12 cellular contexts compared by ENCODE assay signal in the genomic region with DNA sequence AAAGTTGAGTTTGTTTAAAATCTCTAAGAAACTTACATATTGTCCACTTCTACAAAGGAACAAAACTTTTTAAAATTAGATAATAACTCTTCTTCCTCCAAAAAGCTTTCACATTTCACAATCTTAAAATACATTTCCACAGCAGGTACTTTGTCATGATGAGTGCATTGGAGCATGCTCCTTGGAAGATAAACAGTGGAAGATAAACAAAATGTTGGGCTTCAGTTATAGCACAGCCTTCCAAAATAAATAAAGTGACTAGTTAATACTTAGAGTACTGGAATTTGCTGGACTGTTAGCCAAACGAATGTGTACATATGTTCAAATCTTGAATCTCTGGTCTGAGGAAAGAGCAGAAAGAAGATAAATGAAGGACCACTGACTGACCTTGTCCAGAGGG. TPM values are rescaled to one million over a fixed set of nuclear protein-coding genes. Genes with fewer than 3 reads are reported as not detected.
A peak's percentile ranks its signal among the peaks of the same experiment; 100 is the strongest.
DNase-seq lines count a peak whose midpoint lies in the region; ATAC-seq, FAIRE-seq and TF ChIP-seq lines count a peak whose summit lies in the region.
"Had no signal": no experiment of that assay in that cellular context is flagged by ENCODE, and none has a peak within 500 bp of the region (broad histone marks: within the 10 kb centered on the region; RNA-seq: fewer than 3 reads in every experiment).

No MANE protein-coding gene starts in this region.

- H3K4me1 ChIP-seq in astrocyte (ENCODE audit: insufficient read depth, low read length), result peaks cover 12% of the 10 kb centered on the region
- H3K4me1 ChIP-seq in heart left ventricle, result peaks cover 0 to 14% (median 0%) of the 10 kb centered on the region in 12 donors
- H3K4me1 ChIP-seq: Caco-2 had no signal

- H3K9me3 Mint-ChIP-seq in astrocyte (ENCODE audit: unreplicated experiment), result no peaks in the 10 kb centered on the region

- H3K4me3 ChIP-seq in astrocyte (ENCODE audit: insufficient read depth, low read depth, low read length) (no peak overlapping the region), heart left ventricle (no peak overlapping the region)
- H3K4me3 ChIP-seq: MG63 had no signal

- H3K27ac ChIP-seq in astrocyte (ENCODE audit: low read depth, low read length), result no peak overlapping the region
- peak overlapping the region in 5 of 12 donors; percentile 20 to 60 (median 40) for H3K27ac ChIP-seq in heart left ventricle

- H3K36me3 Mint-ChIP-seq in astrocyte (ENCODE audit: low read depth, unreplicated experiment), result no peaks in the 10 kb centered on the region

- no peaks in the 10 kb centered on the region for H4K20me1 ChIP-seq in astrocyte (ENCODE audit: insufficient read depth, low read length)

- H3K4me3 Mint-ChIP-seq in astrocyte (ENCODE audit: unreplicated experiment), result no peak overlapping the region

- H3K27me3 ChIP-seq in astrocyte (ENCODE audit: insufficient read depth, low read length), result no peaks in the 10 kb centered on the region
- no peaks in the 10 kb centered on the region for H3K27me3 ChIP-seq in heart left ventricle
- H3K27me3 ChIP-seq: MG63 had no signal

- ATAC-seq in heart left ventricle (peak; percentile 37 to 83 (median 70)), sciatic nerve (peak; percentile 89), GM18870 (IDR thresholded peaks at IDR 0.05; ENCODE audit: unreplicated experiment) (no peak)

- H3K4me2 ChIP-seq in astrocyte (ENCODE audit: low read length), result no peak overlapping the region

- peak; percentile 29 for DNase-seq in GM04503 (ENCODE audit: low read depth)
- DNase-seq in astrocyte (ENCODE audit: low read depth), result peak; percentile 85
- no peak for DNase-seq in heart left ventricle
- DNase-seq in sciatic nerve (ENCODE audit: low spot score), result no peak
- no peak for DNase-seq in NCI-H2171 (lab: John Stamatoyannopoulos, UW)
- no peak for DNase-seq in T-helper 1 cell
- no peak for DNase-seq in activated naive CD4-positive, alpha-beta T cell treated with Interleukin-2 at 50 U/mL for 16 hours
- DNase-seq: activated CD4-positive, alpha-beta T cell treated with anti-CD3 and anti-CD28 coated beads, Interleukin-2, amount 50 U/mL, for 48 hours; Caco-2; hippocampal formation; MG63 had no signal

- H3K9ac ChIP-seq in astrocyte (ENCODE audit: low read length), result no peak overlapping the region

- intact Hi-C loops in heart left ventricle (cut with DNase I), result no loop called here
- intact Hi-C loops in sciatic nerve (cut with DNase I), result no loop called here

- FAIRE-seq in astrocyte (lab: Jason Lieb, UNC), result no peak

- no peaks in the 10 kb centered on the region for H3K36me3 ChIP-seq in astrocyte (ENCODE audit: insufficient read depth, low read length)
- H3K36me3 ChIP-seq in heart left ventricle, result no peaks in the 10 kb centered on the region
- H3K36me3 ChIP-seq: MG63 had no signal

- WGBS in heart left ventricle, 4 donors, result 15 to 41% (median 25%) methylated on average over 1 of the region's 1 CpG

- no peak overlapping the region for H3K27ac Mint-ChIP-seq in astrocyte (ENCODE audit: unreplicated experiment)

- no peak overlapping the region for H2AFZ ChIP-seq in astrocyte (ENCODE audit: low read depth, low read length)

- TF ChIP-seq POLR2A in heart left ventricle (IDR thresholded peaks at IDR 0.05), result no peak

- H3K9me3 ChIP-seq in astrocyte (ENCODE audit: insufficient read depth, low read depth, low read length) (no peaks in the 10 kb centered on the region), heart left ventricle (no peaks in the 10 kb centered on the region)
- H3K9me3 ChIP-seq: Caco-2, MG63 had no signal

- TF ChIP-seq CTCF in astrocyte (IDR thresholded peaks at IDR 0.05; ENCODE audit: insufficient read depth, low read depth, low read length) (no peak), heart left ventricle (IDR thresholded peaks at IDR 0.05) (no peak)

- H3K4me1 Mint-ChIP-seq in astrocyte (ENCODE audit: low read depth, unreplicated experiment), result no peaks in the 10 kb centered on the region

- H3K79me2 ChIP-seq in astrocyte (ENCODE audit: insufficient read depth, low read length), result no peaks in the 10 kb centered on the region

- H3K27me3 Mint-ChIP-seq in astrocyte (ENCODE audit: low read depth, unreplicated experiment), result no peaks in the 10 kb centered on the region

RNA-seq across cellular contexts. Expression of a gene that starts 54.9 kb away (rescaled TPM):
- total RNA-seq in astrocyte (2.2 and 3.6 TPM in 2 replicates), heart left ventricle (10 to 100 TPM in 5 of 9 donors, 1 to 10 TPM in 4; 3.8 to 20.6 (median 10.0) TPM), sciatic nerve (55.8 TPM)
- 1 to 10 TPM; 1.6 to 2.2 TPM for polyA plus RNA-seq in heart left ventricle

Comparison
In these comparisons a context has a peak if more than half of its experiments do, and no peak if none do; other contexts are left out.
1. DNase-seq: peak in GM04503 (single experiment) and astrocyte (single experiment); none in heart left ventricle (0 of 5), sciatic nerve (single experiment), NCI-H2171 (single experiment), T-helper 1 cell (0 of 5) and activated naive CD4-positive, alpha-beta T cell treated with Interleukin-2 at 50 U/mL for 16 hours (single experiment).